Comparison of ENCODE assay signal across 9 cellular contexts in the genomic region with DNA sequence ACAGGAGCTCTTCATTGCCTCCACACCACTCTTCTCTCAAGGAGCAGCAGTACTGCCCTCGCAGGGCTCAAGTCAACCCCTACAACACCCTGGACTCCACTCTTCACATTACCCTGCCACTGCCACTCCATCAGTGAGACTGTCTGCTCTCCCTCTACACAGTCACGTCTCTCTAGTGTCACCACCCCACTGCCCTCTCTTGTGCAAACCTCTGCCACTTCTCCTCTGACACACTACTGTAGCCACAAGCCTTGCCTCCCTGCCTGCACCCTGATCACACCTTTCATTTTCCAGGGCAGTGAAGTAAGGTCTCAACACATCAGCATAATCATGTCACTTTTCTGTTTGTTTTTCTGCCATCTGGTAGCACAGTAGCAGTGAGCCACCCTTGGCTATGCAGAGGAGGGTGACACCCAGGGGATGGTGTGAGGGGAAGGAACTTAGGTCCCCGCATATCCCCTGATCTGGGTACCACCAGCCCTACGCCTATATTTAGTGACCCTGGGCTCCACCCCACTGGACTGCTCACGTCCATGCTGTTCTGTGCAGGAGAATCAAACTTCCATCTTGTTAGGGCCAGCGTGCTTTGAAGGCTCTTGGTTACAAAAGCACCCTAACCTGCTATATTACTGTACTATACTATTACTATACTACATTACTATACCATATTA. TPM values are rescaled to one million over a fixed set of nuclear protein-coding genes. Genes with fewer than 3 reads are reported as not detected.
A peak's percentile ranks its signal among the peaks of the same experiment; 100 is the strongest.
DNase-seq lines count a peak whose midpoint lies in the region; ATAC-seq and TF ChIP-seq lines count a peak whose summit lies in the region.
"Had no signal": no experiment of that assay in that cellular context is flagged by ENCODE, and none has a peak within 500 bp of the region (broad histone marks: within the 10 kb centered on the region; RNA-seq: fewer than 3 reads in every experiment).

No MANE protein-coding gene starts in this region.

- peak in 1 of 3 donors; percentile 40 for DNase-seq in CD4-positive, CD25-positive, alpha-beta regulatory T cell
- no peak for DNase-seq in LNCaP clone FGC (ENCODE audit: low read depth)
- DNase-seq in mammary epithelial cell, result no peak
- DNase-seq in GDM1 (lab: John Stamatoyannopoulos, UW), result no peak
- no peak for DNase-seq in activated gamma-delta T cell (lab: John Stamatoyannopoulos, UW)
- DNase-seq in GM19240 (ENCODE audit: insufficient read length, low spot score), result no peak

- BruUV-seq in mammary epithelial cell (replicated peaks; lab: Mats Ljungman, UMichigan), result no TSS peak

- H3K9me3 Mint-ChIP-seq in CD4-positive, CD25-positive, alpha-beta regulatory T cell, result no peaks in the 10 kb centered on the region

- peak overlapping the region; percentile 94 for H3K27ac ChIP-seq in CD4-positive, CD25-positive, alpha-beta regulatory T cell (ENCODE audit: insufficient read depth, low read length, poor library complexity, severe bottlenecking)
- H3K27ac ChIP-seq in mammary epithelial cell (ENCODE audit: insufficient read depth, low read depth, low read length) (peak overlapping the region; percentile 94), neural cell (ENCODE audit: low read length) (peak overlapping the region; percentile 27)

- H3K9me2 ChIP-seq in neural cell (ENCODE audit: insufficient read depth, low read length), result no peaks in the 10 kb centered on the region

- 55% methylated on average over 6 of the region's 6 CpGs for WGBS in mammary epithelial cell (ENCODE audit: low coverage, missing lambda C conversion rate)

- H3K4me1 Mint-ChIP-seq in CD4-positive, CD25-positive, alpha-beta regulatory T cell, result peaks cover 14 to 59% (median 46%) of the 10 kb centered on the region in 4 donors

- peaks cover 5% of the 10 kb centered on the region for H3K27me3 Mint-ChIP-seq in CD4-positive, CD25-positive, alpha-beta regulatory T cell

- TF ChIP-seq EP300 in neural cell (conservative IDR thresholded peaks at IDR 0.05; ENCODE audit: poor library complexity, severe bottlenecking), result no peak

- H3K4me2 ChIP-seq in mammary epithelial cell (ENCODE audit: insufficient read depth, low read depth, low read length) (peak overlapping the region; percentile 95), neural cell (ENCODE audit: low read length) (peak overlapping the region; percentile 86)

- CTCF ChIA-PET in mammary epithelial cell (lab: Charles Lee; ENCODE audit: low non-redundant PET), result interaction anchor here (0.6 kb wide), 1 partner anchor 406 kb away, joined by 3 read pairs; no protein-coding TSS in a partner anchor

- TF ChIP-seq CTCF in LNCaP clone FGC (IDR thresholded peaks at IDR 0.05; ENCODE audit: control insufficient read depth, extremely low read depth, insufficient read depth), result no peak
- no peak for TF ChIP-seq CTCF in mammary epithelial cell (conservative IDR thresholded peaks at IDR 0.05 in 1 of 2, IDR thresholded peaks at IDR 0.05 in 1 of 2; ENCODE audit: extremely low read depth in 1 of 2, insufficient read depth in 1 of 2, low read depth in 1 of 2, low read length in 2 of 2)
- no peak for TF ChIP-seq CTCF in neural cell (IDR thresholded peaks at IDR 0.05; ENCODE audit: poor library complexity, severe bottlenecking)

- peaks cover 8% of the 10 kb centered on the region for H3K36me3 Mint-ChIP-seq in CD4-positive, CD25-positive, alpha-beta regulatory T cell

- H2AFZ ChIP-seq in mammary epithelial cell (ENCODE audit: low read depth, low read length), result no peak overlapping the region
- H2AFZ ChIP-seq in neural cell (ENCODE audit: low read depth, low read length), result no peak overlapping the region

- no peak for ATAC-seq in CD4-positive, CD25-positive, alpha-beta regulatory T cell (ENCODE audit: low read depth in 2 of 2)
- ATAC-seq in GM18511 (IDR thresholded peaks at IDR 0.05; ENCODE audit: unreplicated experiment), result no peak

- no peak for TF ChIP-seq RAD21 in neural cell (conservative IDR thresholded peaks at IDR 0.05)

- H4K20me1 ChIP-seq in mammary epithelial cell (ENCODE audit: insufficient read depth, low read length) (no peaks in the 10 kb centered on the region), neural cell (ENCODE audit: insufficient read depth) (no peaks in the 10 kb centered on the region)

- H3K9me3 ChIP-seq in CD4-positive, CD25-positive, alpha-beta regulatory T cell (ENCODE audit: control insufficient read depth in 2 of 2, low read length in 2 of 2), result no peaks in the 10 kb centered on the region
- H3K9me3 ChIP-seq in mammary epithelial cell (replicated peaks; ENCODE audit: insufficient read depth, low read length) (no peaks in the 10 kb centered on the region), neural cell (ENCODE audit: low read length) (no peaks in the 10 kb centered on the region)
- H3K9me3 ChIP-seq: thyroid gland had no signal

- H3K4me3 Mint-ChIP-seq in CD4-positive, CD25-positive, alpha-beta regulatory T cell, result peak overlapping the region; percentile 93 to 100 (median 98)

- dilution Hi-C loops in mammary epithelial cell (cut with HindIII; ENCODE audit: low sequenced_read_pairs), result no loop called here

- H3K9ac ChIP-seq in mammary epithelial cell (ENCODE audit: insufficient read depth, low read length), result no peak overlapping the region
- peak overlapping the region; percentile 47 for H3K9ac ChIP-seq in neural cell (ENCODE audit: low read length)

- peak overlapping the region; percentile 39 to 95 (median 93) for H3K27ac Mint-ChIP-seq in CD4-positive, CD25-positive, alpha-beta regulatory T cell

- H3F3A ChIP-seq in neural cell (ENCODE audit: insufficient read depth, low read length, poor library complexity, severe bottlenecking), result no peaks in the 10 kb centered on the region

- no peaks in the 10 kb centered on the region for H3K36me3 ChIP-seq in CD4-positive, CD25-positive, alpha-beta regulatory T cell (ENCODE audit: control insufficient read depth, insufficient read depth, low read length)
- no peaks in the 10 kb centered on the region for H3K36me3 ChIP-seq in mammary epithelial cell (ENCODE audit: insufficient read depth, low read length)
- H3K36me3 ChIP-seq in neural cell (ENCODE audit: insufficient read depth, low read length), result no peaks in the 10 kb centered on the region
- H3K36me3 ChIP-seq: thyroid gland had no signal

- in situ Hi-C loops in mammary epithelial cell (cut with MboI; ENCODE audit: low sequenced_read_pairs in 2 of 2), result no loop called here

- peaks cover 38% of the 10 kb centered on the region for H3K4me1 ChIP-seq in CD4-positive, CD25-positive, alpha-beta regulatory T cell (ENCODE audit: control insufficient read depth, insufficient read depth, low read length, poor library complexity, severe bottlenecking)
- peaks cover 11% of the 10 kb centered on the region for H3K4me1 ChIP-seq in mammary epithelial cell (ENCODE audit: insufficient read depth, low read length)

- H3K79me2 ChIP-seq in mammary epithelial cell (ENCODE audit: insufficient read depth, low read length) (peaks cover 16% of the 10 kb centered on the region), neural cell (replicated peaks; ENCODE audit: insufficient read depth, low read length) (no peaks in the 10 kb centered on the region)

- peak overlapping the region; percentile 94 for H3K4me3 ChIP-seq in CD4-positive, CD25-positive, alpha-beta regulatory T cell (ENCODE audit: low read depth, low read length)
- H3K4me3 ChIP-seq in LNCaP clone FGC (ENCODE audit: low read depth, low read length), result peak overlapping the region; percentile 91
- peak overlapping the region; percentile 74 to 93 (median 84) for H3K4me3 ChIP-seq in mammary epithelial cell (replicated peaks in 1 of 3; ENCODE audit: insufficient read depth in 1 of 3, low read depth in 2 of 3, low read length in 3 of 3)
- H3K4me3 ChIP-seq in neural cell (ENCODE audit: low read length), result peak overlapping the region; percentile 79

- intact Hi-C loops in mammary epithelial cell (cut with micrococcal nuclease), result loop anchor here (5.0 kb wide), 1 partner anchor 137 kb away; no protein-coding TSS in a partner anchor

- H3K27me3 ChIP-seq in CD4-positive, CD25-positive, alpha-beta regulatory T cell (ENCODE audit: control insufficient read depth, insufficient read depth, low read length), result no peaks in the 10 kb centered on the region
- H3K27me3 ChIP-seq in mammary epithelial cell (ENCODE audit: insufficient read depth, low read length), result no peaks in the 10 kb centered on the region
- no peaks in the 10 kb centered on the region for H3K27me3 ChIP-seq in neural cell (ENCODE audit: insufficient read depth, low read depth, low read length)
- H3K27me3 ChIP-seq: thyroid gland had no signal

TF ChIP-seq in neural cell, 6 proteins besides CTCF, POLR2A, EP300 and RAD21 (continues in another document):
- TF ChIP-seq MXI1 (conservative IDR thresholded peaks at IDR 0.05; ENCODE audit: poor library complexity, severe bottlenecking) (no peak), TAF1 (IDR thresholded peaks at IDR 0.05; ENCODE audit: low read depth) (no peak)

RNA-seq across cellular contexts. Expression of gene C10orf143, which starts 1.6 kb away (rescaled TPM):
- 7.7 TPM for total RNA-seq in CD4-positive, CD25-positive, alpha-beta regulatory T cell
- polyA plus RNA-seq in CD4-positive, CD25-positive, alpha-beta regulatory T cell, result 10 to 100 TPM; 20.2 to 28.9 (median 24.1) TPM
- total RNA-seq in mammary epithelial cell, result 1 to 10 TPM; 1.3 to 2.4 TPM
- polyA plus RNA-seq in mammary epithelial cell (0.69 TPM), neural cell (0.44 and 1.4 TPM in 2 replicates)
- polyA minus RNA-seq in mammary epithelial cell (not detected), neural cell (1.2 TPM in 1 of 2 replicates, not detected in the other)

RNA-seq across cellular contexts. Expression of gene GLRX3, which starts 27.1 kb away (rescaled TPM):
- total RNA-seq in CD4-positive, CD25-positive, alpha-beta regulatory T cell, result 41.4 TPM
- 100 to 1,000 TPM in 1 of 4 donors, 10 to 100 TPM in 3; 79.5 to 123 (median 98.2) TPM for polyA plus RNA-seq in CD4-positive, CD25-positive, alpha-beta regulatory T cell
- total RNA-seq in mammary epithelial cell, result 100 to 1,000 TPM in 1 of 2 donors, 10 to 100 TPM in 1; 77.8 to 151 TPM
- polyA plus RNA-seq in mammary epithelial cell (123 TPM), neural cell (118 and 170 TPM in 2 replicates)
- polyA minus RNA-seq in mammary epithelial cell (56.3 TPM), neural cell (52.8 and 60.3 TPM in 2 replicates)

Comparison
In these comparisons a context has a peak if more than half of its experiments do, and no peak if none do; other contexts are left out.
1. H3K27ac ChIP-seq: peak in every context shown above with its lines; median percentile 94 in CD4-positive, CD25-positive, alpha-beta regulatory T cell; 94 in mammary epithelial cell; 27 in neural cell.